In the genomic region with DNA sequence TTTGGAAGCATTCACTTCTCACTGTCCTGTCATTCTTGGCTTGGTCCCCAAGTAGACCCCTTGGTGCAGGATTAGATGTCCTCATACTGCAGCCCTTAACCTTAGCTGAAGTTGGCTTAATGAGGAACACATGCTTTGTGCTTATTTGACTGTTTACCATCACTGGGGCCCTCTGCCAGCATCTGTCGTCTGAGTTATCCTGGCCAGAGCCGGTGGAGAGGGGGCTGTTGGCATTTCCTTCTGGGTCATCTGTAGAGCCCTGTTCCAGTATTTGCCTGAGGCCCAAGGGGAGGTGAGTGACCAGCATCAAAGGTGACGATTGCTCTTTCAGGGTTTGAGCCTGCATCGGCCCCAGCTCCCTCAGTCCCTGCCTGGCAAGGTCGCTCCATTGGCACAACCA, we compare ENCODE assay signal across 16 cellular contexts.
A peak's percentile ranks its signal among the peaks of the same experiment; 100 is the strongest.
DNase-seq lines count a peak whose midpoint lies in the region; ATAC-seq and TF ChIP-seq lines count a peak whose summit lies in the region.
"Had no signal": no experiment of that assay in that cellular context is flagged by ENCODE, and none has a peak within 500 bp of the region (broad histone marks: within the 10 kb centered on the region; RNA-seq: fewer than 3 reads in every experiment).

No MANE protein-coding gene starts in this region.

- peak; percentile 35 for TF ChIP-seq RAD21 in SK-N-SH (IDR thresholded peaks at IDR 0.05; ENCODE audit: low read length)

- no peaks in the 10 kb centered on the region for H3K79me1 ChIP-seq in H9 (ENCODE audit: insufficient read depth, low read depth, low read length, poor library complexity, severe bottlenecking)

- H2AK5ac ChIP-seq in H9 (ENCODE audit: insufficient read length, low read length) = no peak overlapping the region

- H3K4ac ChIP-seq in H9 (ENCODE audit: low read depth, low read length) = no peak overlapping the region

- no peak for TF ChIP-seq CTCF in SK-N-SH (IDR thresholded peaks at IDR 0.05)
- no peak for TF ChIP-seq CTCF in transverse colon (IDR thresholded peaks at IDR 0.05)
- TF ChIP-seq CTCF in esophagus muscularis mucosa (IDR thresholded peaks at IDR 0.05) = no peak
- no peak for TF ChIP-seq CTCF in H9 (conservative IDR thresholded peaks at IDR 0.05)

- no peak overlapping the region for H2BK15ac ChIP-seq in H9 (ENCODE audit: low read depth, low read length)

- H3K27ac ChIP-seq in SK-N-SH (ENCODE audit: low read depth in 2 of 2, low read length in 1 of 2) (peak overlapping the region; percentile 5 to 94; a peak in 3 of 4 replicates), rectal smooth muscle tissue (ENCODE audit: low read depth, low read length) (peak overlapping the region; percentile 65), transverse colon (peak overlapping the region; percentile 3 to 39 (median 14)), esophagus muscularis mucosa (replicated peaks in 1 of 4) (no peak overlapping the region), H9 (ENCODE audit: insufficient read length, low read depth, low read length) (no peak overlapping the region)
- H3K27ac ChIP-seq: A549, KMS-11 had no signal

- TF ChIP-seq POLR2A in transverse colon (IDR thresholded peaks at IDR 0.05) = no peak
- TF ChIP-seq POLR2A in esophagus muscularis mucosa (IDR thresholded peaks at IDR 0.05; ENCODE audit: low read depth) = no peak

- H3K9me3 ChIP-seq in SK-N-SH = no peaks in the 10 kb centered on the region
- H3K9me3 ChIP-seq in transverse colon = no peaks in the 10 kb centered on the region
- no peaks in the 10 kb centered on the region for H3K9me3 ChIP-seq in esophagus muscularis mucosa
- no peaks in the 10 kb centered on the region for H3K9me3 ChIP-seq in H9 (ENCODE audit: control insufficient read depth, low read depth, low read length)
- H3K9me3 ChIP-seq: A549 had no signal

- H3K23me2 ChIP-seq in H9 (ENCODE audit: insufficient read length, low read depth, low read length, poor library complexity, severe bottlenecking) = no peaks in the 10 kb centered on the region

- no peak overlapping the region for H3K18ac ChIP-seq in H9 (ENCODE audit: insufficient read length, low read depth, low read length)

- H3K9me2 ChIP-seq in SK-N-SH = no peaks in the 10 kb centered on the region

- H3K4me2 ChIP-seq in SK-N-SH = no peak overlapping the region
- H3K4me2 ChIP-seq in H9 (ENCODE audit: insufficient read depth, insufficient read length, low read length) = no peak overlapping the region
- H3K4me2 ChIP-seq: A549, KMS-11 had no signal

- DNase-seq in SK-N-SH = peak; percentile 82
- DNase-seq in fibroblast of peridontal ligament (ENCODE audit: extremely low read depth) = peak; percentile 46
- no peak for DNase-seq in transverse colon
- no peak for DNase-seq in esophagus muscularis mucosa (ENCODE audit: extremely low spot score)
- DNase-seq in H9 = no peak
- DNase-seq: CD8-positive, alpha-beta T cell; COR-L47; DND-41; GF-D8 had no signal

- no peaks in the 10 kb centered on the region for H3K9me3 Mint-ChIP-seq in H9
- H3K9me3 Mint-ChIP-seq: CD8-positive, alpha-beta T cell had no signal

- no peak overlapping the region for H3K14ac ChIP-seq in H9 (ENCODE audit: insufficient read depth, low read length)

- H2BK20ac ChIP-seq in H9 (ENCODE audit: low read depth, low read length, poor library complexity, severe bottlenecking) = no peak overlapping the region

- ATAC-seq in HG03354 (IDR thresholded peaks at IDR 0.05; ENCODE audit: poor library complexity, severe bottlenecking, unreplicated experiment) (no peak), GM18870 (IDR thresholded peaks at IDR 0.05; ENCODE audit: unreplicated experiment) (no peak)
- ATAC-seq: A549; CD8-positive, alpha-beta T cell; HCT116 had no signal

- WGBS in SK-N-SH (ENCODE audit: low lambda C conversion rate) = 46% methylated on average over 4 of the region's 5 CpGs
- WGBS in transverse colon (ENCODE audit: low coverage in 1 of 2), 2 donors = 77 to 83% methylated on average over 2 to 5 of the region's 5 CpGs
- WGBS in esophagus muscularis mucosa = 84% methylated on average over 5 of the region's 5 CpGs
- whole genome bisulfite sequencing in H9 (ENCODE audit: extremely low coverage, insufficient read length, low lambda C conversion rate) = no CpG with 5 or more reads among the region's 5 CpGs

- H4K20me1 ChIP-seq in SK-N-SH (ENCODE audit: insufficient read depth) (no peaks in the 10 kb centered on the region), H9 (ENCODE audit: control insufficient read depth, insufficient read depth, insufficient read length) (no peaks in the 10 kb centered on the region)

- H3K27ac Mint-ChIP-seq in H9 = peak overlapping the region in 1 of 3 experiments; percentile 14; a peak in 1 of 7 replicates
- H3K27ac Mint-ChIP-seq: CD14-positive monocyte; CD8-positive, alpha-beta T cell had no signal

- H3K56ac ChIP-seq in H9 (ENCODE audit: insufficient read length, low read depth, low read length) = no peak overlapping the region

- POLR2A ChIA-PET in SK-N-SH (lab: Yijun Ruan, JAX) = interaction anchor here (0.6 kb wide), 1 partner anchor 515 kb away, joined by 3 read pairs; no protein-coding TSS in a partner anchor

- CTCF ChIA-PET in SK-N-SH (lab: Yijun Ruan, JAX) = interaction anchor here (1.2 to 2.2 kb wide), 7 partner anchors 10 to 594 kb away, joined by 4 to 12 read pairs (median 5); no protein-coding TSS in a partner anchor

- no peaks in the 10 kb centered on the region for H3K27me3 Mint-ChIP-seq in H9 (ENCODE audit: low read depth)

- peak in 1 of 2 experiments; percentile 92; a peak in 2 of 4 replicates for TF ChIP-seq EP300 in SK-N-SH (IDR thresholded peaks at IDR 0.05; ENCODE audit: borderline replicate concordance in 1 of 2, low read depth in 1 of 2, low read length in 1 of 2)
- no peak for TF ChIP-seq EP300 in transverse colon (IDR thresholded peaks at IDR 0.05; ENCODE audit: low read depth)
- no peak for TF ChIP-seq EP300 in esophagus muscularis mucosa (IDR thresholded peaks at IDR 0.05)

- H3K36me3 Mint-ChIP-seq in H9 (ENCODE audit: insufficient read depth in 1 of 3, low read depth in 3 of 3) = peaks cover 55 to 78% (median 58%) of the 10 kb centered on the region in 3 experiments
- H3K36me3 Mint-ChIP-seq: CD14-positive monocyte; CD8-positive, alpha-beta T cell had no signal

- H4K8ac ChIP-seq in H9 (replicated peaks; ENCODE audit: insufficient read length, low read depth, low read length) = no peak overlapping the region

- H4K5ac ChIP-seq in H9 (ENCODE audit: insufficient read length, low read depth, low read length) = no peak overlapping the region

- H3K4me3 ChIP-seq in SK-N-SH (ENCODE audit: low read depth in 2 of 2, low read length in 1 of 2) (no peak overlapping the region), rectal smooth muscle tissue (ENCODE audit: low read length) (no peak overlapping the region), transverse colon (no peak overlapping the region), esophagus muscularis mucosa (no peak overlapping the region)
- H3K4me3 ChIP-seq: A549 had no signal

- H2BK12ac ChIP-seq in H9 (ENCODE audit: insufficient read length, low read depth, low read length) = no peak overlapping the region

- peaks cover 36% of the 10 kb centered on the region for H3K79me2 ChIP-seq in SK-N-SH (ENCODE audit: insufficient read depth)
- no peaks in the 10 kb centered on the region for H3K79me2 ChIP-seq in H9 (ENCODE audit: insufficient read depth, low read length)

- H3K4me3 Mint-ChIP-seq in H9 = no peak overlapping the region
- H3K4me3 Mint-ChIP-seq: CD14-positive monocyte; CD8-positive, alpha-beta T cell had no signal

- peaks cover 18 to 27% of the 10 kb centered on the region in 2 experiments for H3K4me1 Mint-ChIP-seq in H9
- H3K4me1 Mint-ChIP-seq: CD14-positive monocyte had no signal

- H3K27me3 ChIP-seq in SK-N-SH (ENCODE audit: insufficient read depth) = no peaks in the 10 kb centered on the region
- H3K27me3 ChIP-seq in rectal smooth muscle tissue (ENCODE audit: control insufficient read depth, insufficient read depth, low read length) = no peaks in the 10 kb centered on the region
- H3K27me3 ChIP-seq in transverse colon = no peaks in the 10 kb centered on the region
- H3K27me3 ChIP-seq in esophagus muscularis mucosa = no peaks in the 10 kb centered on the region
- no peaks in the 10 kb centered on the region for H3K27me3 ChIP-seq in H9 (ENCODE audit: insufficient read depth, low read length)

- no peak overlapping the region for H2BK5ac ChIP-seq in H9 (ENCODE audit: insufficient read length, low read length)

- H2AFZ ChIP-seq in SK-N-SH (ENCODE audit: low read depth) (no peak overlapping the region), H9 (ENCODE audit: low read length) (no peak overlapping the region)

- no peaks in the 10 kb centered on the region for H3F3A ChIP-seq in SK-N-SH (replicated peaks; ENCODE audit: insufficient read depth)

- H3K9ac ChIP-seq in SK-N-SH (no peak overlapping the region), rectal smooth muscle tissue (ENCODE audit: low read length) (no peak overlapping the region), H9 (ENCODE audit: extremely low read depth, insufficient read length, low read length) (no peak overlapping the region)
- H3K9ac ChIP-seq: KMS-11 had no signal

- in situ Hi-C loops in transverse colon (cut with MboI; ENCODE audit: low pct_ligation_motif_present in 1 of 4, low pct_unique_long_range_greater_than_20kb in 1 of 4, low sequenced_read_pairs in 3 of 4) = loop anchor here (5.0 to 25.0 kb wide), 6 partner anchors 50 to 545 kb away; partner anchors contain the start of gene TEAD1 (in 2 of the 4)

- H2BK120ac ChIP-seq in H9 (ENCODE audit: low read depth, low read length, poor library complexity, severe bottlenecking) = no peak overlapping the region

- H3K36me3 ChIP-seq in SK-N-SH (replicated peaks in 1 of 2; ENCODE audit: control insufficient read depth in 1 of 2, insufficient read depth in 2 of 2, low read length in 1 of 2) (peaks cover 60 to 61% of the 10 kb centered on the region in 2 experiments), rectal smooth muscle tissue (ENCODE audit: control insufficient read depth, insufficient read depth, low read length) (peaks cover 2% of the 10 kb centered on the region), transverse colon (no peaks in the 10 kb centered on the region), esophagus muscularis mucosa (peaks cover 19 to 59% (median 45%) of the 10 kb centered on the region in 4 donors)

- intact Hi-C loops in transverse colon (cut with DNase I; ENCODE audit: low total_unique reads) = loop anchor here (10.0 kb wide), 1 partner anchor 68 kb away; no protein-coding TSS in a partner anchor
- intact Hi-C loops in esophagus muscularis mucosa (cut with DNase I) = no loop called here

- H3T11ph ChIP-seq in H9 (ENCODE audit: low read length) = no peak overlapping the region

- H3K4me1 ChIP-seq in SK-N-SH (ENCODE audit: control insufficient read depth in 1 of 2, insufficient read depth in 2 of 2, low read depth in 1 of 2, low read length in 1 of 2) = peaks cover 0 to 47% of the 10 kb centered on the region in 2 experiments; a peak in 2 of 4 replicates
- peaks cover 10% of the 10 kb centered on the region for H3K4me1 ChIP-seq in rectal smooth muscle tissue (ENCODE audit: control insufficient read depth, insufficient read depth, low read length)
- H3K4me1 ChIP-seq in transverse colon = peaks cover 0 to 16% (median 3%) of the 10 kb centered on the region in 4 donors
- H3K4me1 ChIP-seq in esophagus muscularis mucosa = peaks cover 0 to 10% (median 9%) of the 10 kb centered on the region in 4 donors
- H3K4me1 ChIP-seq in H9 (ENCODE audit: insufficient read depth, low read length) = no peaks in the 10 kb centered on the region
- H3K4me1 ChIP-seq: A549 had no signal

- no peak overlapping the region for H4K91ac ChIP-seq in H9 (ENCODE audit: insufficient read length, low read depth, low read length)

- no peak overlapping the region for H3K23ac ChIP-seq in H9 (ENCODE audit: insufficient read length, low read depth, low read length)

Comparison
In these comparisons a context has a peak if more than half of its experiments do, and no peak if none do; other contexts are left out.
1. DNase-seq: peak in SK-N-SH (single experiment) and fibroblast of peridontal ligament (single experiment); none in transverse colon (single experiment), esophagus muscularis mucosa (single experiment) and H9 (single experiment).
2. H3K27ac ChIP-seq: peak in SK-N-SH (2 of 2), rectal smooth muscle tissue (single experiment) and transverse colon (4 of 4); none in esophagus muscularis mucosa (0 of 4) and H9 (single experiment).